Comparison of ENCODE assay signal across 8 cellular contexts in the genomic region with DNA sequence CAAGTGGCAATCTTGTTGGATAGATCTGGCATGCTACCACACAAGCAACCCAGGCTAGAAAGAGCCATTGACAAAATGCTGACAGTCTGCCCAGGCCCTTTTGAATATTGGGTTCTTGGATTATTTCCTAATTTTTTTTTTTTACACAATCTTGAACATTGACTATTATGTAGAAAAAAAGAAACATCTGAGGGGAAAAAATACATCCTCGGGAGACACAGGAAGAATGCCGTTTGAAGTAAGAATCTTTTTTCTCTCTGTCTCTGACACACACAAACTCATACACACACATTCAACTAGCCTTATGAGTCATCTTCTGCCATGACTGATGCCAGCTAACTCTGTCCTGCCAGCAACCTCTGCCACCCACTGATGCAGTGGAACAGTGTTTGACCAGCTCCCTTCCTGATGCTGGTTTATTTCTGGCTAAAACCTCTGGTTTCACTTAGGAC. TPM values are rescaled to one million over a fixed set of nuclear protein-coding genes. Genes with fewer than 3 reads are reported as not detected.
DNase-seq lines count a peak whose midpoint lies in the region; ATAC-seq and TF ChIP-seq lines count a peak whose summit lies in the region.

No MANE protein-coding gene starts in this region.

- no peaks in the 10 kb centered on the region for H4K20me1 ChIP-seq in SK-N-SH (ENCODE audit: insufficient read depth)

- H3K79me2 ChIP-seq in SK-N-SH (ENCODE audit: insufficient read depth) = no peaks in the 10 kb centered on the region; the same call in 1 of the 2 replicates

- H3K4me3 ChIP-seq in SK-N-SH (ENCODE audit: low read depth in 2 of 2, low read length in 1 of 2) (no peak overlapping the region), fibroblast of the aortic adventitia (ENCODE audit: low read depth, low read length) (no peak overlapping the region)

- no peaks in the 10 kb centered on the region for H3K9me2 ChIP-seq in SK-N-SH

- no peak overlapping the region for H3K4me3 Mint-ChIP-seq in T-helper 17 cell

- H3F3A ChIP-seq in SK-N-SH (replicated peaks; ENCODE audit: insufficient read depth) = no peaks in the 10 kb centered on the region

- TF ChIP-seq RAD21 in SK-N-SH (IDR thresholded peaks at IDR 0.05; ENCODE audit: low read length) = no peak

- TF ChIP-seq EP300 in SK-N-SH (IDR thresholded peaks at IDR 0.05; ENCODE audit: borderline replicate concordance in 1 of 2, low read depth in 1 of 2, low read length in 1 of 2) = no peak

- no peaks in the 10 kb centered on the region for H3K27me3 ChIP-seq in SK-N-SH (ENCODE audit: insufficient read depth)

- H3K36me3 ChIP-seq in SK-N-SH (replicated peaks in 1 of 2; ENCODE audit: control insufficient read depth in 1 of 2, insufficient read depth in 2 of 2, low read length in 1 of 2) = no peaks in the 10 kb centered on the region

- H3K4me1 ChIP-seq in SK-N-SH (ENCODE audit: control insufficient read depth in 1 of 2, insufficient read depth in 2 of 2, low read depth in 1 of 2, low read length in 1 of 2) = peaks cover 0 to 6% of the 10 kb centered on the region in 2 experiments; a peak in 1 of 4 replicates

- H3K4me1 Mint-ChIP-seq in T-helper 17 cell = peaks cover 7% of the 10 kb centered on the region

- H3K27me3 Mint-ChIP-seq in T-helper 17 cell = peaks cover 41% of the 10 kb centered on the region

- H3K9me3 ChIP-seq in SK-N-SH (no peaks in the 10 kb centered on the region), T-helper 17 cell (ENCODE audit: control insufficient read depth, low read length, poor library complexity, severe bottlenecking) (no peaks in the 10 kb centered on the region)

- H3K4me2 ChIP-seq in SK-N-SH = 0 out of 2 replicates have a peak overlapping the region, but pooled peaks have one; percentile 17

- no peaks in the 10 kb centered on the region for H3K36me3 Mint-ChIP-seq in T-helper 17 cell (ENCODE audit: low read depth)

- CTCF ChIA-PET in SK-N-SH (lab: Yijun Ruan, JAX) = interaction anchor here (0.6 kb wide), 1 partner anchor 140 kb away, joined by 3 read pairs; no protein-coding TSS in a partner anchor

- ATAC-seq in T-helper 17 cell = no peak

- TF ChIP-seq CTCF in SK-N-SH (IDR thresholded peaks at IDR 0.05) (no peak), fibroblast of the aortic adventitia (IDR thresholded peaks at IDR 0.05; ENCODE audit: insufficient read depth, low read length) (no peak)

- H3K27ac ChIP-seq in SK-N-SH (ENCODE audit: low read depth in 2 of 2, low read length in 1 of 2) = no peak overlapping the region

- H2AFZ ChIP-seq in SK-N-SH (ENCODE audit: low read depth) = no peak overlapping the region

- no peak overlapping the region for H3K9ac ChIP-seq in SK-N-SH

- intact Hi-C loops in posterior cingulate gyrus (cut with DNase I) = loop anchor here (5.0 kb wide), 1 partner anchor 37 kb away; no protein-coding TSS in a partner anchor

- DNase-seq in Daoy (ENCODE audit: low read depth) (peak; percentile 61), SK-N-SH (no peak), fibroblast of the aortic adventitia (ENCODE audit: low read depth) (peak; percentile 27), posterior cingulate gyrus (peak; percentile 42 to 90 (median 55)), DMS 273 treated with DMSO at 0.1 percent for 48 hours (lab: John Stamatoyannopoulos, UW) (no peak), T-helper 17 cell (no peak), DMS79 (lab: John Stamatoyannopoulos, UW) (no peak), SIG-M5 (lab: John Stamatoyannopoulos, UW) (no peak)

- H3K27ac Mint-ChIP-seq in T-helper 17 cell = no peak overlapping the region

- POLR2A ChIA-PET in SK-N-SH (lab: Yijun Ruan, JAX) = no interaction called here

- WGBS in SK-N-SH (ENCODE audit: low lambda C conversion rate) = 9% methylated on average over 2 of the region's 2 CpGs

TF ChIP-seq in SK-N-SH, 30 proteins besides CTCF, POLR2A, EP300 and RAD21:
- TF ChIP-seq MXI1 (IDR thresholded peaks at IDR 0.05; ENCODE audit: low read depth, low read length) (no peak), RCOR1 (IDR thresholded peaks at IDR 0.05; ENCODE audit: low read length) (no peak), JUND (IDR thresholded peaks at IDR 0.05) (peak; percentile 74), NFIC (IDR thresholded peaks at IDR 0.05; ENCODE audit: borderline replicate concordance) (peak; percentile 45; the same call in 1 of the 2 replicates), YY1 (IDR thresholded peaks at IDR 0.05; ENCODE audit: low read depth) (no peak), EZH2phosphoT487 (IDR thresholded peaks at IDR 0.05; ENCODE audit: borderline replicate concordance, low read depth) (no peak), TCF12 (IDR thresholded peaks at IDR 0.05) (peak; percentile 18; the same call in 1 of the 2 replicates), FOSL2 (IDR thresholded peaks at IDR 0.05; ENCODE audit: borderline replicate concordance, low read depth) (peak; percentile 83), GATA2 (CRISPR knock-in tag; IDR thresholded peaks at IDR 0.05) (no peak), RFX5 (IDR thresholded peaks at IDR 0.05; ENCODE audit: low read length) (no peak), NRF1 (IDR thresholded peaks at IDR 0.05; ENCODE audit: low read depth, low read length) (no peak)
- TF ChIP-seq, protein P1, sequence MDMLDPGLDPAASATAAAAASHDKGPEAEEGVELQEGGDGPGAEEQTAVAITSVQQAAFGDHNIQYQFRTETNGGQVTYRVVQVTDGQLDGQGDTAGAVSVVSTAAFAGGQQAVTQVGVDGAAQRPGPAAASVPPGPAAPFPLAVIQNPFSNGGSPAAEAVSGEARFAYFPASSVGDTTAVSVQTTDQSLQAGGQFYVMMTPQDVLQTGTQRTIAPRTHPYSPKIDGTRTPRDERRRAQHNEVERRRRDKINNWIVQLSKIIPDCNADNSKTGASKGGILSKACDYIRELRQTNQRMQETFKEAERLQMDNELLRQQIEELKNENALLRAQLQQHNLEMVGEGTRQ (IDR thresholded peaks at IDR 0.05; ENCODE audit: borderline replicate concordance, low read depth, low read length) = no peak
- TF ChIP-seq, protein P2, sequence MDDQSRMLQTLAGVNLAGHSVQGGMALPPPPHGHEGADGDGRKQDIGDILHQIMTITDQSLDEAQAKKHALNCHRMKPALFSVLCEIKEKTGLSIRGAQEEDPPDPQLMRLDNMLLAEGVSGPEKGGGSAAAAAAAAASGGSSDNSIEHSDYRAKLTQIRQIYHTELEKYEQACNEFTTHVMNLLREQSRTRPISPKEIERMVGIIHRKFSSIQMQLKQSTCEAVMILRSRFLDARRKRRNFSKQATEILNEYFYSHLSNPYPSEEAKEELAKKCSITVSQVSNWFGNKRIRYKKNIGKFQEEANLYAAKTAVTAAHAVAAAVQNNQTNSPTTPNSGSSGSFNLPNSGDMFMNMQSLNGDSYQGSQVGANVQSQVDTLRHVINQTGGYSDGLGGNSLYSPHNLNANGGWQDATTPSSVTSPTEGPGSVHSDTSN (IDR thresholded peaks at IDR 0.05) = peak; percentile 35; the same call in 1 of the 2 replicates
- TF ChIP-seq, protein P3, sequence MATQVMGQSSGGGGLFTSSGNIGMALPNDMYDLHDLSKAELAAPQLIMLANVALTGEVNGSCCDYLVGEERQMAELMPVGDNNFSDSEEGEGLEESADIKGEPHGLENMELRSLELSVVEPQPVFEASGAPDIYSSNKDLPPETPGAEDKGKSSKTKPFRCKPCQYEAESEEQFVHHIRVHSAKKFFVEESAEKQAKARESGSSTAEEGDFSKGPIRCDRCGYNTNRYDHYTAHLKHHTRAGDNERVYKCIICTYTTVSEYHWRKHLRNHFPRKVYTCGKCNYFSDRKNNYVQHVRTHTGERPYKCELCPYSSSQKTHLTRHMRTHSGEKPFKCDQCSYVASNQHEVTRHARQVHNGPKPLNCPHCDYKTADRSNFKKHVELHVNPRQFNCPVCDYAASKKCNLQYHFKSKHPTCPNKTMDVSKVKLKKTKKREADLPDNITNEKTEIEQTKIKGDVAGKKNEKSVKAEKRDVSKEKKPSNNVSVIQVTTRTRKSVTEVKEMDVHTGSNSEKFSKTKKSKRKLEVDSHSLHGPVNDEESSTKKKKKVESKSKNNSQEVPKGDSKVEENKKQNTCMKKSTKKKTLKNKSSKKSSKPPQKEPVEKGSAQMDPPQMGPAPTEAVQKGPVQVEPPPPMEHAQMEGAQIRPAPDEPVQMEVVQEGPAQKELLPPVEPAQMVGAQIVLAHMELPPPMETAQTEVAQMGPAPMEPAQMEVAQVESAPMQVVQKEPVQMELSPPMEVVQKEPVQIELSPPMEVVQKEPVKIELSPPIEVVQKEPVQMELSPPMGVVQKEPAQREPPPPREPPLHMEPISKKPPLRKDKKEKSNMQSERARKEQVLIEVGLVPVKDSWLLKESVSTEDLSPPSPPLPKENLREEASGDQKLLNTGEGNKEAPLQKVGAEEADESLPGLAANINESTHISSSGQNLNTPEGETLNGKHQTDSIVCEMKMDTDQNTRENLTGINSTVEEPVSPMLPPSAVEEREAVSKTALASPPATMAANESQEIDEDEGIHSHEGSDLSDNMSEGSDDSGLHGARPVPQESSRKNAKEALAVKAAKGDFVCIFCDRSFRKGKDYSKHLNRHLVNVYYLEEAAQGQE (IDR thresholded peaks at IDR 0.05; ENCODE audit: low read depth, low read length) = no peak
- TF ChIP-seq, protein P4, sequence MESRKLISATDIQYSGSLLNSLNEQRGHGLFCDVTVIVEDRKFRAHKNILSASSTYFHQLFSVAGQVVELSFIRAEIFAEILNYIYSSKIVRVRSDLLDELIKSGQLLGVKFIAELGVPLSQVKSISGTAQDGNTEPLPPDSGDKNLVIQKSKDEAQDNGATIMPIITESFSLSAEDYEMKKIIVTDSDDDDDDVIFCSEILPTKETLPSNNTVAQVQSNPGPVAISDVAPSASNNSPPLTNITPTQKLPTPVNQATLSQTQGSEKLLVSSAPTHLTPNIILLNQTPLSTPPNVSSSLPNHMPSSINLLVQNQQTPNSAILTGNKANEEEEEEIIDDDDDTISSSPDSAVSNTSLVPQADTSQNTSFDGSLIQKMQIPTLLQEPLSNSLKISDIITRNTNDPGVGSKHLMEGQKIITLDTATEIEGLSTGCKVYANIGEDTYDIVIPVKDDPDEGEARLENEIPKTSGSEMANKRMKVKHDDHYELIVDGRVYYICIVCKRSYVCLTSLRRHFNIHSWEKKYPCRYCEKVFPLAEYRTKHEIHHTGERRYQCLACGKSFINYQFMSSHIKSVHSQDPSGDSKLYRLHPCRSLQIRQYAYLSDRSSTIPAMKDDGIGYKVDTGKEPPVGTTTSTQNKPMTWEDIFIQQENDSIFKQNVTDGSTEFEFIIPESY (IDR thresholded peaks at IDR 0.05; ENCODE audit: borderline replicate concordance, low read depth) = no peak

RNA-seq across cellular contexts. Expression of a gene that starts 47.2 kb away (rescaled TPM):
- total RNA-seq in Daoy (2014; rRNA removed; shearing (Covaris generic)) = 4.9 and 5.4 TPM in 2 replicates
- polyA plus RNA-seq in SK-N-SH (2012; rRNA removed) = 0.36 and 0.60 TPM in 2 replicates
- 0.46 and 0.71 TPM in 2 replicates for polyA plus RNA-seq in SK-N-SH (2012; cell fraction: cytosol; rRNA removed)
- polyA plus RNA-seq in SK-N-SH (2012; cell fraction: nucleus; rRNA removed) = 0.55 and 0.79 TPM in 2 replicates
- total RNA-seq in fibroblast of the aortic adventitia (ENCODE audit: low replicate concordance) (0.36 and 0.74 TPM in 2 replicates), T-helper 17 cell (1 to 10 TPM; 2.5 to 5.0 TPM)

Comparison
In these comparisons a context has a peak if more than half of its experiments do, and no peak if none do; other contexts are left out.
1. DNase-seq: peak in Daoy (single experiment), fibroblast of the aortic adventitia (single experiment) and posterior cingulate gyrus (10 of 10); none in SK-N-SH (single experiment), DMS 273 treated with DMSO at 0.1 percent for 48 hours (single experiment), T-helper 17 cell (0 of 3), DMS79 (single experiment) and SIG-M5 (single experiment).